Comparison of ENCODE assay signal across 9 cellular contexts in the genomic region with DNA sequence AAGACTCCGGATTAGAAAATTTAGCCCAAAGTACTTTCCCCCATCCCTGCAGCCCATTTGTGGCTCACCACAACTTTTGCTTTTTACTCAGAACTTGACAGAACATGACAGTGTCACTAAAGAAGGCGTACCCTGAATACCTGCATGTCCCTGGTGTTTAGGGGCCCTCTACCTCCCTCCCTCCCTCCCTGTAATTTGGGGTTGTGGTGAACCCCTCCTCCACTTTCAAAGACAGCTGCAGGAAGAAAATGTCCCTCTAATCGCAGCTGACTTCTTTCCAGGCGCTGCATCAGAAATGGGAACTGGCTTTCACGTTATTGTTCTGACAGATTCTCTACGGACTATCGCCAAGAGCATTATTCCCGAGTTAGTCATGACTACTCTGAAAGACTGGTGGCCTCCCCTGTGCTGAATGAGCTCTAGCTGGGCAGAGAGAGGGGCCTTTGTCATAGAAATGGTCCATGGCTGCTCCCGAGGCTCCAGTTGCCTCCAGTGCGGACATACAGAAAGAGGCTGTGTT.
DNase-seq lines count a peak whose midpoint lies in the region; ATAC-seq and TF ChIP-seq lines count a peak whose summit lies in the region.
"Had no signal": no experiment of that assay in that cellular context is flagged by ENCODE, and none has a peak within 500 bp of the region (broad histone marks: within the 10 kb centered on the region; RNA-seq: fewer than 3 reads in every experiment).

No MANE protein-coding gene starts in this region.

- no peaks in the 10 kb centered on the region for H3K9me3 Mint-ChIP-seq in type B pancreatic cell

- H3K4me3 ChIP-seq in right atrium auricular region (no peak overlapping the region), fibroblast of lung (replicated peaks in 1 of 4; ENCODE audit: control extremely low read depth in 1 of 4, insufficient read depth in 1 of 4, low read depth in 3 of 4, low read length in 4 of 4) (no peak overlapping the region), thoracic aorta (peak overlapping the region; percentile 19)
- H3K4me3 ChIP-seq: PC-9 had no signal

- no peak overlapping the region for H2AFZ ChIP-seq in fibroblast of lung (ENCODE audit: low read length)
- H2AFZ ChIP-seq: PC-9 had no signal

- H3K9ac ChIP-seq in fibroblast of lung (ENCODE audit: insufficient read depth, low read length): no peak overlapping the region

- H3K9me3 ChIP-seq in right atrium auricular region (no peaks in the 10 kb centered on the region), fibroblast of lung (ENCODE audit: control insufficient read depth, insufficient read depth, low read depth, low read length) (no peaks in the 10 kb centered on the region), thoracic aorta (no peaks in the 10 kb centered on the region)

- H3K27ac Mint-ChIP-seq in type B pancreatic cell: no peak overlapping the region

- H3K27me3 ChIP-seq in right atrium auricular region (no peaks in the 10 kb centered on the region), fibroblast of lung (ENCODE audit: control insufficient read depth, insufficient read depth, low read length) (no peaks in the 10 kb centered on the region), thoracic aorta (replicated peaks; ENCODE audit: insufficient read depth) (no peaks in the 10 kb centered on the region)

- intact Hi-C loops in left cardiac atrium (cut with DNase I): loop anchor here in 1 of 2 donors (10.0 kb wide), 1 partner anchor 90 kb away; a partner anchor contains a TSS

- ATAC-seq in left cardiac atrium (peak; percentile 70 to 77), thoracic aorta (ENCODE audit: insufficient number of reproducible peaks, low FRiP score, low read depth) (no peak)

- H3K4me3 Mint-ChIP-seq in type B pancreatic cell: no peak overlapping the region

- H3K4me1 Mint-ChIP-seq in type B pancreatic cell (ENCODE audit: unreplicated experiment): peaks cover 19% of the 10 kb centered on the region

- peak overlapping the region in 1 of 2 donors; percentile 20 for H3K27ac ChIP-seq in right atrium auricular region
- no peak overlapping the region for H3K27ac ChIP-seq in fibroblast of lung (ENCODE audit: insufficient read depth, low read length)
- H3K27ac ChIP-seq in thoracic aorta: no peak overlapping the region
- H3K27ac ChIP-seq: PC-9 had no signal

- H3K4me1 ChIP-seq in right atrium auricular region (peaks cover 0 to 9% of the 10 kb centered on the region in 2 donors), fibroblast of lung (ENCODE audit: control insufficient read depth, extremely low read depth, insufficient read depth, low read length) (no peaks in the 10 kb centered on the region), thoracic aorta (ENCODE audit: control insufficient read depth in 1 of 2, low read depth in 2 of 2) (peaks cover 0 to 5% of the 10 kb centered on the region in 2 donors)

- no peaks in the 10 kb centered on the region for H3K36me3 Mint-ChIP-seq in type B pancreatic cell

- DNase-seq in left cardiac atrium (peak; percentile 20), right atrium auricular region (ENCODE audit: low spot score) (no peak), MV-4-11 (lab: John Stamatoyannopoulos, UW) (peak; percentile 21), fibroblast of lung (ENCODE audit: low read depth in 2 of 2) (peak; percentile 69 to 88), thoracic aorta (ENCODE audit: low spot score) (no peak), GM19240 (ENCODE audit: insufficient read length, low spot score) (no peak), type B pancreatic cell (ENCODE audit: extremely low spot score, unreplicated experiment) (no peak), DMS79 (lab: John Stamatoyannopoulos, UW) (no peak)
- DNase-seq: PC-9 had no signal

- H4K20me1 ChIP-seq in fibroblast of lung (ENCODE audit: control insufficient read depth, extremely low read depth, insufficient read depth, low read length): no peaks in the 10 kb centered on the region

- H3K4me2 ChIP-seq in fibroblast of lung (ENCODE audit: extremely low read depth, insufficient read depth, low read length): no peak overlapping the region
- H3K4me2 ChIP-seq: PC-9 had no signal

- no peaks in the 10 kb centered on the region for H3K79me2 ChIP-seq in fibroblast of lung (ENCODE audit: control insufficient read depth, insufficient read depth, low read length)

- H3K27me3 Mint-ChIP-seq in type B pancreatic cell: no peaks in the 10 kb centered on the region

- no peak for TF ChIP-seq CTCF in right atrium auricular region (IDR thresholded peaks at IDR 0.05)
- TF ChIP-seq CTCF in fibroblast of lung (conservative IDR thresholded peaks at IDR 0.05 in 1 of 2, IDR thresholded peaks at IDR 0.05 in 1 of 2; ENCODE audit: low read depth in 1 of 2, low read length in 2 of 2): no peak
- TF ChIP-seq CTCF in thoracic aorta (IDR thresholded peaks at IDR 0.05): no peak
- no peak for TF ChIP-seq CTCF in type B pancreatic cell (conservative IDR thresholded peaks at IDR 0.05)

- H3K36me3 ChIP-seq in right atrium auricular region (no peaks in the 10 kb centered on the region), fibroblast of lung (ENCODE audit: control insufficient read depth, insufficient read depth, low read length) (no peaks in the 10 kb centered on the region), thoracic aorta (no peaks in the 10 kb centered on the region)

Comparison
In these comparisons a context has a peak if more than half of its experiments do, and no peak if none do; other contexts are left out.
1. DNase-seq: peak in left cardiac atrium (single experiment), MV-4-11 (single experiment) and fibroblast of lung (2 of 2); none in right atrium auricular region (single experiment), thoracic aorta (single experiment), GM19240 (single experiment), type B pancreatic cell (single experiment) and DMS79 (single experiment).